Comparison of ENCODE assay signal across 7 cellular contexts in the genomic region with DNA sequence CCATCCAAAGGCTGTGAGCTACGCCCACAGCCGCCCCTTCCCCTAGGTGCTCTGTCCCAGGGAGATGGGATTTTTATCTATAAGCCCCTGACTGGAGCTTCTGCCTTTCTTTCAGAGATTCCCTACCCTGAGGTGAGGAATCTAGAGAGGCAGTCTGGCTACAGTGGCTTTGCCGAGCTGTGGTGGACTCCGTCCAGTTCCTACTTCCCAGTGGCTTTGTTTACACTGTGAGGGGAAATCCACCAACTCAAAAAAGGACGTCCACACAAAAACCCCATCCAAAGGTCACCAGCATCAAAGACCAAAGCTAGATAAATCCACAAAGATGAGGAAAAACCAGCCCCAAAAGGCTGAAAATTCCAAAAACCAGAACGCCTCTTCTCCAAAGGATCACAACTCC.
A peak's percentile ranks its signal among the peaks of the same experiment; 100 is the strongest.
DNase-seq lines count a peak whose midpoint lies in the region; ATAC-seq, FAIRE-seq and TF ChIP-seq lines count a peak whose summit lies in the region.
"Not testable (repeated sequence)": the region's sequence is repeated elsewhere in the genome, so short reads cannot be mapped to it uniquely, and the experiment has no call there.

No MANE protein-coding gene starts in this region.

- intact Hi-C loops in PC-9 (cut with micrococcal nuclease; ENCODE audit: unreplicated experiment), result not testable (repeated sequence)
- intact Hi-C loops in HepG2 (cut with micrococcal nuclease; ENCODE audit: unreplicated experiment), result loop anchor here (1.0 kb wide), 1 partner anchor 79 kb away; no protein-coding TSS in a partner anchor

- H3K36me3 Mint-ChIP-seq in mesothelial cell of epicardium, type B pancreatic cell: not testable (repeated sequence)
- H3K36me3 Mint-ChIP-seq in stimulated activated memory B cell treated with anti-CD40 and anti-IgM and Interleukin-4, amounts not matched to agents 10 μg/mL and 1 μg/mL and 100 μg/mL, for 72 hours, result peaks cover 66% of the 10 kb centered on the region
- peaks cover 38 to 49% of the 10 kb centered on the region in 2 donors for H3K36me3 Mint-ChIP-seq in stimulated activated naive B cell treated with anti-CD40 and anti-IgM and Interleukin-4, amounts not matched to agents 10 μg/mL and 1 μg/mL and 100 μg/mL, for 72 hours

- in situ Hi-C loops in HepG2 (cut with HindIII; ENCODE audit: extremely low pct_ligation_motif_present, low pct_unique_long_range_greater_than_20kb), result not testable (repeated sequence)

- not testable (repeated sequence) for TF ChIP-seq POLR2A in HepG2 (IDR thresholded peaks at IDR 0.05; ENCODE audit: insufficient read depth in 1 of 2, low read depth in 2 of 2, low read length in 2 of 2)

- FAIRE-seq in HepG2 (lab: Jason Lieb, UNC), result not testable (repeated sequence)

- H3K9me2 ChIP-seq in PC-9 (ENCODE audit: insufficient read depth), result not testable (repeated sequence)

- POLR2A ChIA-PET in PC-9 (lab: Charles Lee; ENCODE audit: unreplicated experiment); HepG2 (lab: Yijun Ruan, JAX): not testable (repeated sequence)

- not testable (repeated sequence) for DNase-seq in PC-9; HepG2 (ENCODE audit: low spot score); mesothelial cell of epicardium (ENCODE audit: low spot score in 2 of 2, unreplicated experiment in 2 of 2); stimulated activated naive B cell treated with anti-CD40 and anti-IgM and Interleukin-4, amounts not matched to agents 10 μg/mL and 1 μg/mL and 100 μg/mL, for 72 hours; type B pancreatic cell (ENCODE audit: extremely low spot score, unreplicated experiment)

- peak overlapping the region; percentile 26 for H3K27ac Mint-ChIP-seq in mesothelial cell of epicardium
- peak overlapping the region; percentile 58 for H3K27ac Mint-ChIP-seq in stimulated activated memory B cell treated with anti-CD40 and anti-IgM and Interleukin-4, amounts not matched to agents 10 μg/mL and 1 μg/mL and 100 μg/mL, for 72 hours
- peak overlapping the region; percentile 51 for H3K27ac Mint-ChIP-seq in stimulated activated naive B cell treated with anti-CD40 and anti-IgM and Interleukin-4, amounts not matched to agents 10 μg/mL and 1 μg/mL and 100 μg/mL, for 72 hours
- H3K27ac Mint-ChIP-seq in type B pancreatic cell, result not testable (repeated sequence)

- H3K79me2 ChIP-seq in OCI-LY3 (ENCODE audit: low read length); PC-9 (ENCODE audit: low read depth); HepG2 (ENCODE audit: insufficient read depth, low read length): not testable (repeated sequence)

- not testable (repeated sequence) for H3K4me3 ChIP-seq in OCI-LY3 (ENCODE audit: low read length); PC-9; HepG2 (replicated peaks in 1 of 3; ENCODE audit: insufficient read depth in 1 of 3, low read depth in 2 of 3, low read length in 3 of 3)

- CTCF ChIA-PET in PC-9 (lab: Charles Lee); HepG2 (lab: Yijun Ruan, JAX; ENCODE audit: low intra/inter-chr PET ratio, low total read pairs): not testable (repeated sequence)

- H3K4me1 Mint-ChIP-seq in mesothelial cell of epicardium (peaks cover 37% of the 10 kb centered on the region), type B pancreatic cell (ENCODE audit: unreplicated experiment) (peaks cover 24% of the 10 kb centered on the region)
- peaks cover 49% of the 10 kb centered on the region for H3K4me1 Mint-ChIP-seq in stimulated activated memory B cell treated with anti-CD40 and anti-IgM and Interleukin-4, amounts not matched to agents 10 μg/mL and 1 μg/mL and 100 μg/mL, for 72 hours
- peaks cover 32 to 65% of the 10 kb centered on the region in 2 donors for H3K4me1 Mint-ChIP-seq in stimulated activated naive B cell treated with anti-CD40 and anti-IgM and Interleukin-4, amounts not matched to agents 10 μg/mL and 1 μg/mL and 100 μg/mL, for 72 hours

- not testable (repeated sequence) for H3K27me3 ChIP-seq in OCI-LY3 (ENCODE audit: low read depth, low read length); PC-9 (ENCODE audit: insufficient read depth, low read depth); HepG2 (ENCODE audit: control insufficient read depth in 1 of 2, insufficient read depth in 2 of 2, low read length in 2 of 2)

- BruUV-seq in PC-9 (replicated peaks; lab: Mats Ljungman, UMichigan); HepG2 (replicated peaks; lab: Mats Ljungman, UMichigan): not testable (repeated sequence)

- H3K27me3 Mint-ChIP-seq in mesothelial cell of epicardium (ENCODE audit: low read depth); stimulated activated memory B cell treated with anti-CD40 and anti-IgM and Interleukin-4, amounts not matched to agents 10 μg/mL and 1 μg/mL and 100 μg/mL, for 72 hours; stimulated activated naive B cell treated with anti-CD40 and anti-IgM and Interleukin-4, amounts not matched to agents 10 μg/mL and 1 μg/mL and 100 μg/mL, for 72 hours; type B pancreatic cell: not testable (repeated sequence)

- WGBS in HepG2 (ENCODE audit: low lambda C conversion rate), result 23% methylated on average over 6 of the region's 6 CpGs

- not testable (repeated sequence) for H3K4me3 Mint-ChIP-seq in mesothelial cell of epicardium; stimulated activated memory B cell treated with anti-CD40 and anti-IgM and Interleukin-4, amounts not matched to agents 10 μg/mL and 1 μg/mL and 100 μg/mL, for 72 hours
- H3K4me3 Mint-ChIP-seq in stimulated activated naive B cell treated with anti-CD40 and anti-IgM and Interleukin-4, amounts not matched to agents 10 μg/mL and 1 μg/mL and 100 μg/mL, for 72 hours, result peak overlapping the region in 1 of 2 donors; percentile 47
- H3K4me3 Mint-ChIP-seq in type B pancreatic cell, result peak overlapping the region; percentile 50

- H3K4me1 ChIP-seq in OCI-LY3 (ENCODE audit: low read length), result peaks cover 13% of the 10 kb centered on the region
- H3K4me1 ChIP-seq in PC-9 (replicated peaks; ENCODE audit: insufficient read depth), result not testable (repeated sequence)
- peaks cover 19% of the 10 kb centered on the region; the same call in 1 of the 2 replicates for H3K4me1 ChIP-seq in HepG2 (ENCODE audit: insufficient read depth, low read length)

- H2AFZ ChIP-seq in OCI-LY3 (ENCODE audit: low read depth, low read length); HepG2 (ENCODE audit: low read length): not testable (repeated sequence)
- peak overlapping the region; percentile 33; the same call in 1 of the 2 replicates for H2AFZ ChIP-seq in PC-9

- H3K27ac ChIP-seq in OCI-LY3 (ENCODE audit: low read length); PC-9; HepG2 (ENCODE audit: extremely low read length, insufficient read depth, low read length): not testable (repeated sequence)

- not testable (repeated sequence) for H3K9me3 ChIP-seq in OCI-LY3 (ENCODE audit: insufficient read depth, low read length); PC-9 (ENCODE audit: insufficient read depth, low read depth); HepG2 (ENCODE audit: low read length)

- H3K9me3 Mint-ChIP-seq in mesothelial cell of epicardium (peaks cover 39% of the 10 kb centered on the region), type B pancreatic cell (peaks cover 16% of the 10 kb centered on the region)
- peaks cover 17% of the 10 kb centered on the region for H3K9me3 Mint-ChIP-seq in stimulated activated memory B cell treated with anti-CD40 and anti-IgM and Interleukin-4, amounts not matched to agents 10 μg/mL and 1 μg/mL and 100 μg/mL, for 72 hours
- peaks cover 22 to 26% of the 10 kb centered on the region in 2 donors for H3K9me3 Mint-ChIP-seq in stimulated activated naive B cell treated with anti-CD40 and anti-IgM and Interleukin-4, amounts not matched to agents 10 μg/mL and 1 μg/mL and 100 μg/mL, for 72 hours

- not testable (repeated sequence) for H4K20me1 ChIP-seq in OCI-LY3 (ENCODE audit: insufficient read depth, low read length); PC-9 (ENCODE audit: insufficient read depth); HepG2 (ENCODE audit: insufficient read depth, low read length)

- peak; percentile 62 for ATAC-seq in HepG2
- ATAC-seq in stimulated activated memory B cell treated with anti-CD40 and anti-IgM and Interleukin-4, amounts not matched to agents 10 μg/mL and 1 μg/mL and 100 μg/mL, for 72 hours, result not testable (repeated sequence)
- peak in 1 of 2 donors; percentile 46 for ATAC-seq in stimulated activated naive B cell treated with anti-CD40 and anti-IgM and Interleukin-4, amounts not matched to agents 10 μg/mL and 1 μg/mL and 100 μg/mL, for 72 hours (replicated peaks)

- H3K4me2 ChIP-seq in OCI-LY3 (ENCODE audit: low read length), result peak overlapping the region; percentile 22; the same call in 1 of the 2 replicates
- not testable (repeated sequence) for H3K4me2 ChIP-seq in PC-9; HepG2 (ENCODE audit: low read depth, low read length)

- TF ChIP-seq EP300 in HepG2 (IDR thresholded peaks at IDR 0.05; ENCODE audit: low read depth in 2 of 2, low read length in 2 of 2); HepG2 (CRISPR knock-in tag; IDR thresholded peaks at IDR 0.05; ENCODE audit: borderline replicate concordance): not testable (repeated sequence)

- TF ChIP-seq CTCF in OCI-LY3 (IDR thresholded peaks at IDR 0.05; ENCODE audit: low read depth, low read length); PC-9 (conservative IDR thresholded peaks at IDR 0.05); HepG2 (CRISPR knock-in tag; IDR thresholded peaks at IDR 0.05); mesothelial cell of epicardium (IDR thresholded peaks at IDR 0.05; ENCODE audit: unreplicated experiment); type B pancreatic cell (conservative IDR thresholded peaks at IDR 0.05): not testable (repeated sequence)

- H3F3A ChIP-seq in PC-9 (ENCODE audit: insufficient read depth, low read depth), result not testable (repeated sequence)

- peaks cover 16% of the 10 kb centered on the region for H3K36me3 ChIP-seq in OCI-LY3 (replicated peaks; ENCODE audit: low read depth, low read length)
- not testable (repeated sequence) for H3K36me3 ChIP-seq in PC-9 (ENCODE audit: low read depth); HepG2 (replicated peaks in 1 of 2; ENCODE audit: control insufficient read depth in 1 of 2, insufficient read depth in 2 of 2, low read length in 2 of 2)

- TF ChIP-seq RAD21 in HepG2 (CRISPR knock-in tag; IDR thresholded peaks at IDR 0.05), result not testable (repeated sequence)

- H3K9ac ChIP-seq in OCI-LY3 (ENCODE audit: low read length); HepG2 (ENCODE audit: insufficient read depth, low read depth, low read length): not testable (repeated sequence)
